In the genomic region with DNA sequence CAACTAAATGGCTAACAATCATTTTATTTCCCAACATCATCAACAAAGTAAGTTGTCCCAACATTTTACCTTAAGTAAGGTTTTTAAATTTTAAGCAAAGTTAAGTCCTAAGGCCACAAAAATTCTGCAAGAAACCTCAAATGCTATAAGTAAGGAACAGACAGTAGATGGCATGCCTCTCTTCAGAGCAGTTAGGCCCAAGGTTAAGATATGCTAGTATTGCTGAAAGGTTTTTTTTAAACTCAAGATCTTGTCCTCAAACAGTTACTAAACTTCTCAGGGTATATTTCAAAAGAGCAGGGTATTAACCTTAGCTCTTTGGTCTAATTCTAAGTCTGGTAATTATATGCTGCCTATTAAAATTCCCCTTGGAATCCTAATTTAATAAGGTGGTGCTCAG, we compare ENCODE assay signal across 19 cellular contexts. TPM values are rescaled to one million over a fixed set of nuclear protein-coding genes. Genes with fewer than 3 reads are reported as not detected.
DNase-seq lines count a peak whose midpoint lies in the region; ATAC-seq and TF ChIP-seq lines count a peak whose summit lies in the region.
"Had no signal": no experiment of that assay in that cellular context is flagged by ENCODE, and none has a peak within 500 bp of the region (broad histone marks: within the 10 kb centered on the region; RNA-seq: fewer than 3 reads in every experiment).

No MANE protein-coding gene starts in this region.

- H3K27me3 Mint-ChIP-seq in CD4-positive, alpha-beta T cell, result no peaks in the 10 kb centered on the region
- H3K27me3 Mint-ChIP-seq: T-cell had no signal

- no peak overlapping the region for H2BK5ac ChIP-seq in mesenchymal stem cell (ENCODE audit: low read depth, low read length, poor library complexity, severe bottlenecking)

- CTCF ChIA-PET in CD4-positive, alpha-beta T cell (lab: Charles Lee), result interaction anchor here (1.4 kb wide), 1 partner anchor 9 kb away, joined by 3 read pairs; no protein-coding TSS in a partner anchor

- no peak overlapping the region for H3K4ac ChIP-seq in mesenchymal stem cell (ENCODE audit: low read depth in 1 of 2, low read length in 2 of 2)

- H4K20me1 ChIP-seq in OCI-LY1 (ENCODE audit: insufficient read depth, low read length), result no peaks in the 10 kb centered on the region

- no peaks in the 10 kb centered on the region for H3K27me3 ChIP-seq in CD4-positive, alpha-beta T cell (ENCODE audit: control insufficient read depth, insufficient read depth, low read length)
- no peaks in the 10 kb centered on the region for H3K27me3 ChIP-seq in OCI-LY1 (ENCODE audit: insufficient read depth, low read length)
- H3K27me3 ChIP-seq in mesenchymal stem cell (ENCODE audit: control insufficient read depth in 1 of 2, insufficient read depth in 1 of 2, low read length in 2 of 2), result no peaks in the 10 kb centered on the region
- H3K27me3 ChIP-seq: breast epithelium, ovary had no signal

- TF ChIP-seq CTCF in CD4-positive, alpha-beta T cell (IDR thresholded peaks at IDR 0.05), result no peak
- peak; percentile 30 for TF ChIP-seq CTCF in OCI-LY1 (IDR thresholded peaks at IDR 0.05; ENCODE audit: low read length)

- H3K4me3 ChIP-seq in OCI-LY1 (ENCODE audit: low read depth, low read length, poor library complexity, severe bottlenecking) (no peak overlapping the region), mesenchymal stem cell (ENCODE audit: insufficient read depth in 1 of 2, low read depth in 1 of 2, low read length in 2 of 2) (no peak overlapping the region)
- H3K4me3 ChIP-seq: breast epithelium, GM23338, ovary had no signal

- peaks cover 12% of the 10 kb centered on the region for H3K79me1 ChIP-seq in mesenchymal stem cell (replicated peaks; ENCODE audit: low read length, poor library complexity, severe bottlenecking)

- H4K8ac ChIP-seq in mesenchymal stem cell (ENCODE audit: low read length), result no peak overlapping the region

- no peak overlapping the region for H2AFZ ChIP-seq in OCI-LY1 (ENCODE audit: low read length)
- no peak overlapping the region for H2AFZ ChIP-seq in mesenchymal stem cell (ENCODE audit: low read depth, low read length)
- H2AFZ ChIP-seq: GM23338 had no signal

- H2BK12ac ChIP-seq in mesenchymal stem cell (ENCODE audit: low read length in 2 of 2), result no peak overlapping the region

- H2BK120ac ChIP-seq in mesenchymal stem cell (ENCODE audit: low read depth, low read length), result no peak overlapping the region

- peak; percentile 34 for ATAC-seq in CD4-positive, alpha-beta T cell (ENCODE audit: poor library complexity)
- no peak for ATAC-seq in GM18867 (IDR thresholded peaks at IDR 0.05; ENCODE audit: unreplicated experiment)
- no peak for ATAC-seq in GM21737 (IDR thresholded peaks at IDR 0.05; ENCODE audit: unreplicated experiment)
- ATAC-seq in HG03196 (IDR thresholded peaks at IDR 0.05; ENCODE audit: unreplicated experiment), result no peak
- ATAC-seq: GM23338 had no signal

- no peak for DNase-seq in CD4-positive, alpha-beta T cell
- DNase-seq in cerebellar cortex (ENCODE audit: low spot score) (peak; percentile 33), mesenchymal stem cell (peak; percentile 34), mucosa of gallbladder (ENCODE audit: low spot score) (no peak)
- DNase-seq: activated CD4-positive, alpha-beta T cell treated with anti-CD3 and anti-CD28 coated beads, Interleukin-2, amount 50 U/mL, for 48 hours; activated naive CD4-positive, alpha-beta T cell treated with anti-CD3 and anti-CD28 coated beads, Interleukin-2, amount 50 U/mL, for 16 hours; effector CD4-positive, alpha-beta T cell; NCI-H774; RPMI8226; stimulated activated CD4-positive, alpha-beta T cell treated with anti-CD3 and anti-CD28 coated beads, Interleukin-2, amount 100 ng/mL, for 48 hours; T-cell had no signal

- peaks cover 58% of the 10 kb centered on the region for H3K4me1 Mint-ChIP-seq in CD4-positive, alpha-beta T cell (ENCODE audit: low read depth)

- no peak overlapping the region for H3K27ac Mint-ChIP-seq in CD4-positive, alpha-beta T cell
- H3K27ac Mint-ChIP-seq: GM23338, T-cell had no signal

- H2AK5ac ChIP-seq in mesenchymal stem cell (ENCODE audit: low read length, severe bottlenecking), result no peak overlapping the region

- no peak overlapping the region for H2BK15ac ChIP-seq in mesenchymal stem cell (ENCODE audit: low read depth, poor library complexity, severe bottlenecking)

- no peak overlapping the region for H4K91ac ChIP-seq in mesenchymal stem cell (ENCODE audit: low read length)

- POLR2A ChIA-PET in CD4-positive, alpha-beta T cell (lab: Charles Lee), result interaction anchor here (1.4 kb wide), 1 partner anchor 35 kb away, joined by 6 read pairs; a partner anchor contains a TSS

- H3K79me2 ChIP-seq in OCI-LY1 (ENCODE audit: insufficient read depth, low read length), result 0 out of 2 replicates have a peak, but pooled peaks cover 4% of the 10 kb centered on the region

- H3K4me2 ChIP-seq in OCI-LY1 (ENCODE audit: low read length) (no peak overlapping the region), mesenchymal stem cell (ENCODE audit: low read length, poor library complexity, severe bottlenecking) (no peak overlapping the region)
- H3K4me2 ChIP-seq: GM23338 had no signal

- H3K14ac ChIP-seq in mesenchymal stem cell (ENCODE audit: low read length in 2 of 2), result no peak overlapping the region

- H3F3A ChIP-seq in OCI-LY1 (ENCODE audit: insufficient read depth, low read length), result no peaks in the 10 kb centered on the region

- intact Hi-C loops in CD4-positive, alpha-beta T cell (cut with DNase I, micrococcal nuclease), result loop anchor here (2.0 to 5.0 kb wide), 4 partner anchors 33 to 64 kb away; a partner anchor contains a TSS

- H3K18ac ChIP-seq in mesenchymal stem cell (ENCODE audit: low read depth in 1 of 2, low read length in 2 of 2), result no peak overlapping the region

- H3K27ac ChIP-seq in CD4-positive, alpha-beta T cell (ENCODE audit: low read depth, low read length), result no peak overlapping the region
- H3K27ac ChIP-seq in OCI-LY1 (ENCODE audit: low read depth, low read length, poor library complexity, severe bottlenecking) (no peak overlapping the region), mesenchymal stem cell (ENCODE audit: low read length, poor library complexity, severe bottlenecking) (no peak overlapping the region)
- H3K27ac ChIP-seq: breast epithelium, HL-60, ovary had no signal

- H3K36me3 ChIP-seq in OCI-LY1 (ENCODE audit: insufficient read depth, low read length), result peaks cover 53% of the 10 kb centered on the region
- peaks cover 0 to 58% of the 10 kb centered on the region in 2 experiments for H3K36me3 ChIP-seq in mesenchymal stem cell (ENCODE audit: control insufficient read depth in 1 of 2, insufficient read depth in 2 of 2, low read depth in 1 of 2, low read length in 2 of 2)
- H3K36me3 ChIP-seq: breast epithelium, ovary had no signal

- H3K4me1 ChIP-seq in OCI-LY1 (ENCODE audit: insufficient read depth, low read length, severe bottlenecking), result no peaks in the 10 kb centered on the region
- no peaks in the 10 kb centered on the region for H3K4me1 ChIP-seq in mesenchymal stem cell (ENCODE audit: control insufficient read depth, insufficient read depth, low read depth, low read length)
- H3K4me1 ChIP-seq: breast epithelium had no signal

- no peak overlapping the region for H3K9ac ChIP-seq in OCI-LY1 (ENCODE audit: low read length)
- H3K9ac ChIP-seq in mesenchymal stem cell (ENCODE audit: low read length), result peak overlapping the region; percentile 24

- H3K36me3 Mint-ChIP-seq in CD4-positive, alpha-beta T cell (ENCODE audit: low read depth), result peaks cover 86% of the 10 kb centered on the region

- no peak overlapping the region for H3K23ac ChIP-seq in mesenchymal stem cell (ENCODE audit: low read length in 2 of 2)

- no peaks in the 10 kb centered on the region for H3K9me2 ChIP-seq in OCI-LY1 (ENCODE audit: low read depth, low read length)

- no peaks in the 10 kb centered on the region for H3K9me3 ChIP-seq in CD4-positive, alpha-beta T cell (ENCODE audit: control insufficient read depth, low read length)
- H3K9me3 ChIP-seq in OCI-LY1 (ENCODE audit: low read length) (no peaks in the 10 kb centered on the region), mesenchymal stem cell (ENCODE audit: control insufficient read depth, low read length) (no peaks in the 10 kb centered on the region)
- H3K9me3 ChIP-seq: breast epithelium, ovary had no signal

- H3K4me3 Mint-ChIP-seq in CD4-positive, alpha-beta T cell, result no peak overlapping the region
- H3K4me3 Mint-ChIP-seq: GM23338, T-cell had no signal

- H3K9me3 Mint-ChIP-seq in CD4-positive, alpha-beta T cell, result no peaks in the 10 kb centered on the region
- H3K9me3 Mint-ChIP-seq: GM23338, T-cell had no signal

RNA-seq across cellular contexts. Expression of a gene that starts 35.1 kb away (rescaled TPM):
- 10 to 100 TPM; 88.8 to 92.9 TPM for total RNA-seq in CD4-positive, alpha-beta T cell
- 54.5 TPM for polyA plus RNA-seq in mesenchymal stem cell (2013, experiment 1 of 2)
- 55.2 TPM for polyA plus RNA-seq in mesenchymal stem cell (2013, experiment 2 of 2)
- total RNA-seq in mucosa of gallbladder, result 89.6 TPM

Comparison
In these comparisons a context has a peak if more than half of its experiments do, and no peak if none do; other contexts are left out.
1. DNase-seq: peak in cerebellar cortex (single experiment) and mesenchymal stem cell (single experiment); none in CD4-positive, alpha-beta T cell (0 of 10) and mucosa of gallbladder (single experiment).